26 cellular contexts compared by ENCODE assay signal in genomic region chr9:107163370-107163769, GRCh38.
"Had no signal": no experiment of that assay in that cellular context is flagged by ENCODE, and none has a peak within 500 bp of the region (broad histone marks: within the 10 kb centered on the region; RNA-seq: fewer than 3 reads in every experiment).

No MANE protein-coding gene starts in this region.

- FAIRE-seq: urothelium cell line had no signal

- H3K9me3 ChIP-seq: suprapubic skin, testis, thoracic aorta, thyroid gland, tibial nerve, transverse colon, upper lobe of left lung, upper lobe of right lung, uterus, vagina had no signal

- H3K36me3 ChIP-seq: stomach, suprapubic skin, thoracic aorta, thyroid gland, tibial nerve, transverse colon, upper lobe of left lung, upper lobe of right lung, uterus, vagina had no signal

- H3K4me1 ChIP-seq: stomach, suprapubic skin, testis, thyroid gland, tibial nerve, transverse colon, upper lobe of left lung, upper lobe of right lung, uterus, vagina had no signal

- H3K27ac ChIP-seq: stomach, suprapubic skin, testis, thoracic aorta, thyroid gland, tibial nerve, transverse colon, upper lobe of left lung, upper lobe of right lung, uterus, vagina had no signal

- DNase-seq: stimulated activated CD4-positive, alpha-beta T cell treated with anti-CD3 and anti-CD28 coated beads, Interleukin-2, amount 100 ng/mL, for 48 hours; stimulated activated CD4-positive, alpha-beta T cell treated with anti-CD3 and anti-CD28 coated beads, Interleukin-4, amount 100 ng/mL, for 1 hour; stimulated activated CD4-positive, alpha-beta T cell treated with anti-CD3 and anti-CD28 coated beads, Interleukin-4, amount 100 ng/mL, for 24 hours; stimulated activated CD4-positive, alpha-beta T cell treated with anti-CD3 and anti-CD28 coated beads, Interleukin-4, amount 100 ng/mL, for 4 hours; stimulated activated CD8-positive, alpha-beta memory T cell treated with anti-CD3 and anti-CD28 coated beads, Interleukin-4, amount 100 ng/mL, for 48 hours; stimulated activated naive B cell treated with anti-CD40 and anti-IgM and Interleukin-4, amounts not matched to agents 10 μg/mL and 1 μg/mL and 100 μg/mL, for 72 hours; stimulated activated naive CD4-positive, alpha-beta T cell; stimulated activated naive CD4-positive, alpha-beta T cell treated with Interleukin-2 at 50 U/mL for 16 hours; stimulated activated naive CD8-positive, alpha-beta T cell treated with anti-CD3 and anti-CD28 coated beads, Interleukin-15, amount 100 ng/mL, for 72 hours; stimulated activated naive CD8-positive, alpha-beta T cell treated with anti-CD3 and anti-CD28 coated beads, Interleukin-15, Interleukin-2, amounts not matched to agents 100 U/mL and 50 U/mL, for 24 hours; stomach; substantia nigra; testis; thyroid gland; transverse colon; trophoblast cell; upper lobe of left lung; upper lobe of right lung; uterus had no signal

- H3K27me3 ChIP-seq: testis, thyroid gland, tibial nerve, transverse colon, upper lobe of left lung, uterus, vagina had no signal

- H3K4me3 ChIP-seq: stomach, suprapubic skin, testis, thoracic aorta, thyroid gland, tibial nerve, transverse colon, upper lobe of left lung, upper lobe of right lung, uterus, vagina had no signal

- ATAC-seq: stimulated activated effector memory CD8-positive, alpha-beta T cell treated with anti-CD3 and anti-CD28 coated beads, Interleukin-12 subunit alpha, Interleukin-12 subunit beta, amount 100 ng/mL, for 72 hours; stimulated activated memory B cell treated with anti-CD40 and anti-IgM and Interleukin-4, amounts not matched to agents 10 μg/mL and 1 μg/mL and 100 μg/mL, for 72 hours; stimulated activated naive B cell treated with anti-CD40 and anti-IgM and Interleukin-4, amounts not matched to agents 10 μg/mL and 1 μg/mL and 100 μg/mL, for 72 hours; stimulated activated naive CD8-positive, alpha-beta T cell treated with anti-CD3 and anti-CD28 coated beads, Interleukin-15, amount 100 ng/mL, for 72 hours; stimulated activated naive CD8-positive, alpha-beta T cell treated with anti-CD3 and anti-CD28 coated beads, Interleukin-15, Interleukin-2, amounts not matched to agents 100 U/mL and 50 U/mL, for 24 hours; upper lobe of right lung had no signal
